ENCODE assay signal across 15 cellular contexts in the genomic region with DNA sequence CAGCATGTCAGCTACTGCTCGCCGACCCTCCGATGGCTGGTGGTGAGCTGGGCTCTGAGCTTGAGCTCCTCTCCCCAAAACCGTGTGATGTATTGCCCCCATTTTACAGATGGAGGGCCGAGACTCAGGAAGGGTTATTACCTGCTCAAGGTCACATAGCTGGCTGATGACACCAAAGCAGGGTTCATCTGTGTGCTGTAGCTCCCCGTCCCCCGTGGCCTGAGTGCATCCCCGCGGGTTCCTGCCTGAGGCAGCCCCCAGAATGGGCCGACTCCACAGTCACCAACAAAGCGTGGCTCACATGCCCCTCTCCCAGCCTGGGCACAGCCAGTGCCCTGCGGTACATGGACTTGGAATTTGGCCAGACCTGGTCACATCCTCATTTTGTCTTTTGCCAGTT.
DNase-seq lines count a peak whose midpoint lies in the region; ATAC-seq, FAIRE-seq and TF ChIP-seq lines count a peak whose summit lies in the region.
"Had no signal": no experiment of that assay in that cellular context is flagged by ENCODE, and none has a peak within 500 bp of the region (broad histone marks: within the 10 kb centered on the region; RNA-seq: fewer than 3 reads in every experiment).

No MANE protein-coding gene starts in this region.

- no peak for FAIRE-seq in kidney (lab: Jason Lieb, UNC)
- FAIRE-seq: GM12878, HTR-8/SVneo had no signal

- H3K4me2 ChIP-seq in OCI-LY3 (ENCODE audit: low read length) = peak overlapping the region; percentile 55; the same call in 1 of the 2 replicates
- H3K4me2 ChIP-seq: BLaER1 had no signal

- H3K4me1 ChIP-seq in right atrium auricular region (no peaks in the 10 kb centered on the region), OCI-LY3 (ENCODE audit: low read length) (peaks cover 11% of the 10 kb centered on the region), kidney (ENCODE audit: control insufficient read depth in 1 of 2, insufficient read depth in 1 of 2, low read depth in 1 of 2, low read length in 2 of 2) (no peaks in the 10 kb centered on the region)

- H2AFZ ChIP-seq in OCI-LY3 (ENCODE audit: low read depth, low read length) = no peak overlapping the region

- H3K27me3 ChIP-seq in right atrium auricular region (no peaks in the 10 kb centered on the region), OCI-LY3 (ENCODE audit: low read depth, low read length) (no peaks in the 10 kb centered on the region)
- H3K27me3 ChIP-seq: BLaER1 had no signal

- ATAC-seq in Right ventricle myocardium superior (ENCODE audit: poor library complexity) = no peak

- no peak overlapping the region for H3K27ac ChIP-seq in right atrium auricular region
- no peak overlapping the region for H3K27ac ChIP-seq in OCI-LY3 (ENCODE audit: low read length)
- H3K27ac ChIP-seq in kidney (ENCODE audit: low read depth in 2 of 2, low read length in 2 of 2) = no peak overlapping the region
- H3K27ac ChIP-seq: BLaER1 had no signal

- H3K4me3 ChIP-seq in right atrium auricular region (no peak overlapping the region), OCI-LY3 (ENCODE audit: low read length) (no peak overlapping the region), kidney (ENCODE audit: low read length in 2 of 2) (no peak overlapping the region)
- H3K4me3 ChIP-seq: BLaER1, GM12878 had no signal

- H3K9me3 ChIP-seq in right atrium auricular region = no peaks in the 10 kb centered on the region
- H3K9me3 ChIP-seq in OCI-LY3 (ENCODE audit: insufficient read depth, low read length) = no peaks in the 10 kb centered on the region
- H3K9me3 ChIP-seq in kidney (ENCODE audit: control insufficient read depth in 1 of 2, low read length in 2 of 2) = no peaks in the 10 kb centered on the region
- H3K9me3 ChIP-seq: BLaER1 had no signal

- DNase-seq in Right ventricle myocardium superior (peak; percentile 34), right atrium auricular region (ENCODE audit: low spot score) (no peak), kidney (peak; percentile 59), NCI-H1417 (lab: John Stamatoyannopoulos, UW) (no peak), mucosa of gallbladder (ENCODE audit: low spot score) (no peak)
- DNase-seq in activated CD8-positive, alpha-beta memory T cell treated with anti-CD3 and anti-CD28 coated beads, Interleukin-2, amount 50 U/mL, for 48 hours = no peak
- DNase-seq: 8988T; CD4-positive, alpha-beta memory T cell; GDM1; GOT3; H9 had no signal

- H3K9ac ChIP-seq in OCI-LY3 (ENCODE audit: low read length) = no peak overlapping the region
- H3K9ac ChIP-seq in kidney (ENCODE audit: low read length in 2 of 2) = no peak overlapping the region
- H3K9ac ChIP-seq: BLaER1 had no signal

- intact Hi-C loops in Right ventricle myocardium superior (cut with DNase I) (no loop called here), kidney (cut with DNase I) (loop anchor here (5.0 kb wide), 1 partner anchor 271 kb away; no protein-coding TSS in a partner anchor)

- TF ChIP-seq CTCF in right atrium auricular region (IDR thresholded peaks at IDR 0.05) (no peak), OCI-LY3 (IDR thresholded peaks at IDR 0.05; ENCODE audit: low read depth, low read length) (no peak), kidney (IDR thresholded peaks at IDR 0.05; ENCODE audit: borderline replicate concordance, extremely low read depth, insufficient read depth) (no peak)

- H4K20me1 ChIP-seq in OCI-LY3 (ENCODE audit: insufficient read depth, low read length) = no peaks in the 10 kb centered on the region
- H4K20me1 ChIP-seq: BLaER1 had no signal

- no peaks in the 10 kb centered on the region for H3K36me3 ChIP-seq in right atrium auricular region
- H3K36me3 ChIP-seq in OCI-LY3 (replicated peaks; ENCODE audit: low read depth, low read length) = no peaks in the 10 kb centered on the region
- no peaks in the 10 kb centered on the region for H3K36me3 ChIP-seq in kidney (ENCODE audit: control insufficient read depth in 1 of 2, insufficient read depth in 2 of 2, low read length in 2 of 2)
- H3K36me3 ChIP-seq: BLaER1 had no signal

- no peaks in the 10 kb centered on the region for H3K79me2 ChIP-seq in OCI-LY3 (ENCODE audit: low read length)

Comparison
In these comparisons a context has a peak if more than half of its experiments do, and no peak if none do; other contexts are left out.
1. DNase-seq: peak in Right ventricle myocardium superior (single experiment) and kidney (single experiment); none in right atrium auricular region (single experiment), activated CD8-positive, alpha-beta memory T cell treated with anti-CD3 and anti-CD28 coated beads, Interleukin-2, amount 50 U/mL, for 48 hours (single experiment), NCI-H1417 (0 of 3) and mucosa of gallbladder (single experiment).